Comparison of ENCODE assay signal across 8 cellular contexts in genomic region chr5:172897691-172898512, GRCh38.
A peak's percentile ranks its signal among the peaks of the same experiment; 100 is the strongest.
DNase-seq lines count a peak whose midpoint lies in the region; ATAC-seq, FAIRE-seq and TF ChIP-seq lines count a peak whose summit lies in the region.

No MANE protein-coding gene starts in this region.

- H2BK12ac ChIP-seq in H1 (ENCODE audit: low read depth, low read length) (no peak overlapping the region), neuronal stem cell (ENCODE audit: low read length) (no peak overlapping the region)

- H3F3A ChIP-seq in PC-3 (ENCODE audit: low read length, unreplicated experiment) = peaks cover 5% of the 10 kb centered on the region

- peak; percentile 29 for ATAC-seq in PC-3
- no peak for ATAC-seq in GM18511 (IDR thresholded peaks at IDR 0.05; ENCODE audit: unreplicated experiment)

- H3K4ac ChIP-seq in H1 (replicated peaks; ENCODE audit: insufficient read length, low read depth, low read length) (no peak overlapping the region), neuronal stem cell (ENCODE audit: low read length) (no peak overlapping the region)

- H2AFZ ChIP-seq in PC-3 (ENCODE audit: low read length) (no peak overlapping the region), H1 (ENCODE audit: low read length) (no peak overlapping the region), neuronal stem cell (ENCODE audit: low read length) (peak overlapping the region; percentile 57)

- no peak for TF ChIP-seq POLR2A in H1 (IDR thresholded peaks at IDR 0.05; ENCODE audit: control extremely low read depth in 1 of 2, low read depth in 2 of 2, low read length in 2 of 2)

- H3K36me3 ChIP-seq in PC-3 (ENCODE audit: low read depth, low read length) = no peaks in the 10 kb centered on the region; the same call in 1 of the 2 replicates
- H3K36me3 ChIP-seq in H1 (ENCODE audit: control insufficient read depth in 2 of 4, insufficient read depth in 4 of 4, low read length in 3 of 4) = peaks cover 0 to 21% (median 7%) of the 10 kb centered on the region in 4 experiments; a peak in 5 of 8 replicates
- peaks cover 7 to 44% of the 10 kb centered on the region in 2 donors for H3K36me3 ChIP-seq in neuronal stem cell (replicated peaks in 1 of 2; ENCODE audit: control insufficient read depth in 2 of 2, insufficient read depth in 2 of 2, low read length in 2 of 2)

- H4K20me1 ChIP-seq in PC-3 (ENCODE audit: low read length) (no peaks in the 10 kb centered on the region), H1 (replicated peaks in 1 of 2; ENCODE audit: control insufficient read depth in 1 of 2, insufficient read depth in 2 of 2, low read length in 2 of 2) (peaks cover 3 to 5% of the 10 kb centered on the region in 2 experiments)

- peaks cover 17% of the 10 kb centered on the region for H3K4me1 ChIP-seq in PC-3 (ENCODE audit: insufficient read depth, low read length)
- H3K4me1 ChIP-seq in H1 (replicated peaks in 1 of 4; ENCODE audit: control insufficient read depth in 3 of 4, insufficient read depth in 4 of 4, low read length in 3 of 4) = no peaks in the 10 kb centered on the region; a peak in 1 of 7 replicates
- peaks cover 13 to 19% of the 10 kb centered on the region in 2 donors for H3K4me1 ChIP-seq in neuronal stem cell (ENCODE audit: control insufficient read depth in 2 of 2, insufficient read depth in 1 of 2, low read depth in 1 of 2, low read length in 2 of 2)

- WGBS in H1 (ENCODE audit: extremely low coverage in 1 of 2, insufficient coverage in 1 of 2, insufficient read length in 1 of 2, insufficient replicate concordance in 2 of 2, low coverage in 1 of 2, low lambda C conversion rate in 2 of 2, missing lambda C conversion rate in 1 of 2), 2 experiments = 86% methylated on average over 14 of the region's 14 CpGs; no CpG with 5 or more reads in 1 of the 2 experiments
- no CpG with 5 or more reads among the region's 14 CpGs for WGBS in neuronal stem cell (ENCODE audit: extremely low coverage in 2 of 2, insufficient read length in 2 of 2, insufficient replicate concordance in 1 of 2), 2 donors

- POLR2A ChIA-PET in PC-3 (lab: Charles Lee; ENCODE audit: unreplicated experiment) = no interaction called here
- POLR2A ChIA-PET in H1 (lab: Charles Lee; ENCODE audit: partially characterized antibody) = interaction anchor here (0.9 kb wide), 1 partner anchor 12 kb away, joined by 3 read pairs; no protein-coding TSS in a partner anchor

- no peak overlapping the region for H4K91ac ChIP-seq in H1 (replicated peaks; ENCODE audit: insufficient read length, low read length)
- H4K91ac ChIP-seq in neuronal stem cell (ENCODE audit: low read depth, low read length, poor library complexity) = no peak overlapping the region

- no peak for TF ChIP-seq RAD21 in H1 (IDR thresholded peaks at IDR 0.05 in 1 of 2, conservative IDR thresholded peaks at IDR 0.05 in 1 of 2; ENCODE audit: low read depth in 2 of 2, low read length in 2 of 2)

- H3K14ac ChIP-seq in H1 (ENCODE audit: insufficient read length) (no peak overlapping the region), neuronal stem cell (ENCODE audit: low read length) (no peak overlapping the region)

- H2AK5ac ChIP-seq in H1 (ENCODE audit: low read depth, low read length) (no peak overlapping the region), neuronal stem cell (ENCODE audit: low read depth, low read length) (no peak overlapping the region)

- no peak overlapping the region for H4K5ac ChIP-seq in H1 (ENCODE audit: insufficient read length, low read depth, low read length)

- intact Hi-C loops in PC-3 (cut with micrococcal nuclease) = no loop called here

- no peak for FAIRE-seq in H1 (lab: Jason Lieb, UNC)

- no peak for TF ChIP-seq EP300 in H1 (IDR thresholded peaks at IDR 0.05; ENCODE audit: borderline replicate concordance in 1 of 2, low read depth in 2 of 2, low read length in 2 of 2)

- H3K27me3 ChIP-seq in PC-3 (ENCODE audit: low read length) (no peaks in the 10 kb centered on the region), H1 (replicated peaks in 1 of 4; ENCODE audit: control insufficient read depth in 3 of 4, extremely low read depth in 1 of 4, insufficient read depth in 3 of 4, low read length in 3 of 4) (no peaks in the 10 kb centered on the region), neuronal stem cell (ENCODE audit: control insufficient read depth in 3 of 3, insufficient read depth in 3 of 3, low read depth in 1 of 3, low read length in 3 of 3) (no peaks in the 10 kb centered on the region)

- H3K4me2 ChIP-seq in PC-3 (ENCODE audit: low read length) = no peak overlapping the region
- H3K4me2 ChIP-seq in H1 (ENCODE audit: insufficient read depth in 1 of 2, low read depth in 2 of 2, low read length in 2 of 2) = no peak overlapping the region
- no peak overlapping the region for H3K4me2 ChIP-seq in neuronal stem cell (ENCODE audit: insufficient read depth, low read length, poor library complexity, severe bottlenecking)

- no peak overlapping the region for H2BK5ac ChIP-seq in H1 (ENCODE audit: low read depth, low read length)
- H2BK5ac ChIP-seq in neuronal stem cell (ENCODE audit: low read length) = no peak overlapping the region

- no peak overlapping the region for H3K4me3 ChIP-seq in AG09309 (ENCODE audit: control insufficient read depth, low read depth, low read length)
- no peak overlapping the region for H3K4me3 ChIP-seq in PC-3 (ENCODE audit: low read length)
- H3K4me3 ChIP-seq in H1 (ENCODE audit: extremely low read depth in 1 of 4, insufficient read depth in 2 of 4, low read depth in 3 of 4, low read length in 4 of 4) = no peak overlapping the region
- H3K4me3 ChIP-seq in neuronal stem cell (ENCODE audit: low read length in 2 of 2) = no peak overlapping the region

- H3K18ac ChIP-seq in H1 (ENCODE audit: extremely low read depth, low read length) (no peak overlapping the region), neuronal stem cell (ENCODE audit: low read length) (no peak overlapping the region)

- H2BK120ac ChIP-seq in H1 (replicated peaks; ENCODE audit: low read depth, low read length) (no peak overlapping the region), neuronal stem cell (ENCODE audit: low read depth, low read length) (no peak overlapping the region)

- DNase-seq in AG09309 (ENCODE audit: low read depth) (peak; percentile 90), PC-3 (peak; percentile 31), H1 (ENCODE audit: low read depth in 1 of 2, low spot score in 2 of 2) (no peak), neuronal stem cell (ENCODE audit: low spot score) (peak; percentile 47), HPDE6-E6E7 (ENCODE audit: extremely low spot score) (no peak), NCI-H1436 (lab: John Stamatoyannopoulos, UW) (no peak), RPMI8226 (no peak)

- CTCF ChIA-PET in PC-3 (lab: Charles Lee) = no interaction called here
- CTCF ChIA-PET in H1 (lab: Charles Lee; ENCODE audit: partially characterized antibody) = interaction anchor here (0.9 to 2.1 kb wide), 6 partner anchors 12 to 191 kb away, joined by 3 to 8 read pairs (median 3); no protein-coding TSS in a partner anchor

- peak overlapping the region; percentile 53 for H3K9ac ChIP-seq in PC-3 (ENCODE audit: low read length)
- no peak overlapping the region for H3K9ac ChIP-seq in H1 (replicated peaks in 1 of 4; ENCODE audit: extremely low read depth in 1 of 4, low read depth in 3 of 4, low read length in 3 of 4)
- H3K9ac ChIP-seq in neuronal stem cell (ENCODE audit: low read depth, low read length, poor library complexity) = no peak overlapping the region

- H2BK15ac ChIP-seq in H1 (ENCODE audit: low read length) (no peak overlapping the region), neuronal stem cell (ENCODE audit: low read length) (no peak overlapping the region)

- H3K23me2 ChIP-seq in H1 (ENCODE audit: low read depth, low read length) = no peaks in the 10 kb centered on the region

- H3K9me2 ChIP-seq in PC-3 (replicated peaks; ENCODE audit: low read length) = no peaks in the 10 kb centered on the region

- no peak overlapping the region for H2BK20ac ChIP-seq in H1 (ENCODE audit: low read length)

- H3K9me3 ChIP-seq in PC-3 (ENCODE audit: low read length) (no peaks in the 10 kb centered on the region), H1 (ENCODE audit: insufficient read depth in 2 of 2, low read depth in 1 of 2, low read length in 1 of 2) (no peaks in the 10 kb centered on the region), neuronal stem cell (replicated peaks in 1 of 2; ENCODE audit: control insufficient read depth in 2 of 2, insufficient read depth in 1 of 2, low read depth in 1 of 2, low read length in 2 of 2) (no peaks in the 10 kb centered on the region)

- H3K79me1 ChIP-seq in H1 (ENCODE audit: low read depth, low read length) = no peaks in the 10 kb centered on the region
- no peaks in the 10 kb centered on the region for H3K79me1 ChIP-seq in neuronal stem cell (ENCODE audit: low read depth, low read length)

- H4K8ac ChIP-seq in H1 (ENCODE audit: extremely low read depth, insufficient read depth, low read length) (peak overlapping the region; percentile 20; the same call in 1 of the 2 replicates), neuronal stem cell (ENCODE audit: low read depth, low read length) (no peak overlapping the region)

- peak; percentile 7 for TF ChIP-seq CTCF in AG09309 (IDR thresholded peaks at IDR 0.05; ENCODE audit: control insufficient read depth, insufficient read depth, low read depth, low read length, missing control alignments)
- no peak for TF ChIP-seq CTCF in PC-3 (conservative IDR thresholded peaks at IDR 0.05; ENCODE audit: low read depth, low read length)
- TF ChIP-seq CTCF in H1 (IDR thresholded peaks at IDR 0.05; ENCODE audit: control extremely low read depth in 1 of 3, insufficient read depth in 1 of 3, low read depth in 1 of 3, low read length in 3 of 3) = no peak

- no peak overlapping the region for H3K23ac ChIP-seq in H1 (ENCODE audit: insufficient read length)
- H3K23ac ChIP-seq in neuronal stem cell (ENCODE audit: low read depth, low read length, poor library complexity) = no peak overlapping the region

- BruUV-seq in PC-3 (replicated peaks; lab: Mats Ljungman, UMichigan) = TSS peak; percentile 30

- no peak overlapping the region for H3K56ac ChIP-seq in H1 (replicated peaks; ENCODE audit: insufficient read length, low read depth, low read length)

- H3K79me2 ChIP-seq in PC-3 (ENCODE audit: low read length) (no peaks in the 10 kb centered on the region), H1 (ENCODE audit: control insufficient read depth in 1 of 2, insufficient read depth in 2 of 2, low read length in 2 of 2) (no peaks in the 10 kb centered on the region)

- peak overlapping the region; percentile 79 for H3K27ac ChIP-seq in PC-3 (ENCODE audit: low read length)
- H3K27ac ChIP-seq in H1 (ENCODE audit: low read depth, low read length) = no peak overlapping the region
- peak overlapping the region; percentile 40 for H3K27ac ChIP-seq in neuronal stem cell (replicated peaks; ENCODE audit: low read length)

TF ChIP-seq in H1, 55 proteins besides CTCF, POLR2A, EP300 and RAD21 (continues in another document):
- TF ChIP-seq ZNF274 (IDR thresholded peaks at IDR 0.05; ENCODE audit: borderline replicate concordance, extremely low read depth, low read length) (no peak), NRF1 (IDR thresholded peaks at IDR 0.05; ENCODE audit: low read depth, low read length) (no peak), HDAC6 (IDR thresholded peaks at IDR 0.05; ENCODE audit: low read depth, low read length) (no peak), BACH1 (IDR thresholded peaks at IDR 0.05; ENCODE audit: low read length) (no peak), JUN (IDR thresholded peaks at IDR 0.05; ENCODE audit: low read depth, low read length) (no peak), KDM5A (IDR thresholded peaks at IDR 0.05; ENCODE audit: low read length) (no peak), TEAD4 (IDR thresholded peaks at IDR 0.05; ENCODE audit: low read depth, low read length) (no peak)

Comparison
In these comparisons a context has a peak if more than half of its experiments do, and no peak if none do; other contexts are left out.
1. DNase-seq: peak in AG09309 (single experiment), PC-3 (single experiment) and neuronal stem cell (single experiment); none in H1 (0 of 2), HPDE6-E6E7 (single experiment), NCI-H1436 (single experiment) and RPMI8226 (single experiment).